1 cellular context compared by ENCODE assay signal in the genomic region with DNA sequence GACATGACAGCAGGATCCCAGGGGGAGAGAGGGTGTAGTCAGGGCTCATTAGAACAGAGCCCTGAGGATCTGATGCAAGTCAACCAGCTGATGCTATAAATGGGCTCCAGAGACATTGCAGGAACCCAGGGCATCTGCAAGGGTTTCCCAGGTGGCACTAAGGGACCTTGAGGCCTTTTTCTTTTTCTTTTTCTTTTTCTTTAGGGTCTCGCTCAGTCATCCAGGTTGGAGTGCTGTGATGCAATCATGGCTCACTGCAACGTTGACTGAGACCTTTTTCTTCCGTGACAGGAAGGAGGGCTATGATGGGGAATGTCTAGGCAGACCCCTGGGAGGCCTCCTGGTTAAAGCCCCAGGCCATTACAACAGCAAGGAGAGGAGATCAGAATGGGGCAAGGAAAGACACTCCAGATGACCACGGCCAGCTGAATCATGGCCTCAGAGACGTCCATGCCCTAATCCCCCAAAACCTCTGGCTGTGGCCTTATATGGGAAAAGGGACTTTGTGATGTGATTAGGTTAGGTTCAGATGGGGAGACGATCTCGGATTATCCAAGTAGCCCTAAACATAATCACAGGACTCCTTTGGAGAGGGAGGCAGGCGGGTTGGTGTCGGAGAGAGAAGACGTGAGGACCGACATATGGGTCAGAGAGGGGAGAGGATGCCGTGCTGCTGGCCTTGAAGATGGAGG.
TF ChIP-seq lines count a peak whose summit lies in the region.

No MANE protein-coding gene starts in this region.

TF ChIP-seq in IMR-90, 13 proteins besides CTCF, POLR2A, EP300 and RAD21:
- TF ChIP-seq CEBPB (IDR thresholded peaks at IDR 0.05; ENCODE audit: low read depth, low read length) (peak; percentile 54), BHLHE40 (IDR thresholded peaks at IDR 0.05; ENCODE audit: low read depth, low read length) (no peak)
